In genomic region chr17:59521465-59522126, GRCh38 we compare ENCODE assay signal across 1 cellular context.
TF ChIP-seq lines count a peak whose summit lies in the region.

No MANE protein-coding gene starts in this region.

TF ChIP-seq in GM23338, 12 proteins besides CTCF, POLR2A, EP300 and RAD21 (continued from another document):
- TF ChIP-seq ZNF462 (CRISPR knock-in tag; IDR thresholded peaks at IDR 0.05) (no peak), STAT1 (IDR thresholded peaks at IDR 0.05; ENCODE audit: unreplicated experiment) (no peak), ETS1 (IDR thresholded peaks at IDR 0.05) (no peak), EZH2 (IDR thresholded peaks at IDR 0.05; ENCODE audit: low read depth, unreplicated experiment) (no peak), ZNF331 (CRISPR knock-in tag; IDR thresholded peaks at IDR 0.05; ENCODE audit: low read depth) (no peak), ZNF114 (CRISPR knock-in tag; IDR thresholded peaks at IDR 0.05) (no peak)
